In the genomic region with DNA sequence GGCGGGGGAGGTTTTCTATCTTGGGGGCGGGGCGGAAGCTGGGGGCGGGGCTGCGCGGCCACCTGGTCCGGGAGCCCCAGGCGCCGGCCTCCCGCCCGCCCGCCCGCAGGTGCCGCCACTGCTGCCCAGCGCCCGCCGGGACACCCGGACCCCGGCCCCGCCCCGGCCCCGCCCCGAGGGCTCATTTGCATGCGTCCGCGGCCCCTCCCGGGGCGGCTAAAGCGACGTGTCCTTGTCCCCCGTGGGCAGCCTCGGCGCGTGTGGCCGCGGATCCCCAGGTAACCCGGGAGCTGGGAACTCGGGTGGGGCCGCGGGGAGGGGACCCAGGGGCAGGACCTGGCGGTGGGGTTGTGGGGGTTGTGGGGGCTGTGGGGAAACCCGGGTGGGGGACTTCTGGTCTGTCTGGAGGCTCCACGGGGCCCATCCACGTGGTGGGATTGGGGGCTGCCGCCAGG, we compare ENCODE assay signal across 8 cellular contexts. TPM values are rescaled to one million over a fixed set of nuclear protein-coding genes. Genes with fewer than 3 reads are reported as not detected.
A peak's percentile ranks its signal among the peaks of the same experiment; 100 is the strongest.
DNase-seq lines count a peak whose midpoint lies in the region; ATAC-seq and TF ChIP-seq lines count a peak whose summit lies in the region.

Gene BHLHA15 (plus strand): TSS at position 219 of the 455 bp plus-strand sequence. CDS start 871 bp downstream, outside the sequence.

- TF ChIP-seq CTCF in AG04450 (IDR thresholded peaks at IDR 0.05; ENCODE audit: low read depth, low read length) (no peak), dorsolateral prefrontal cortex (IDR thresholded peaks at IDR 0.05 in 54 of 56, conservative IDR thresholded peaks at IDR 0.05 in 2 of 56; ENCODE audit: low read depth in 1 of 56, partially characterized antibody in 56 of 56) (no peak), mucosa of descending colon (IDR thresholded peaks at IDR 0.05) (no peak), uterus (IDR thresholded peaks at IDR 0.05) (no peak)

- CTCF ChIA-PET in AG04450 (lab: Charles Lee), result interaction anchor here (0.7 to 1.2 kb wide), 2 partner anchors 24 to 43 kb away, joined by 3 read pairs; no protein-coding TSS in a partner anchor

- no peaks in the 10 kb centered on the region for H3K36me3 ChIP-seq in mucosa of descending colon (ENCODE audit: low read depth)
- no peaks in the 10 kb centered on the region for H3K36me3 ChIP-seq in uterus

- H3K4me3 ChIP-seq in AG04450 (ENCODE audit: low read depth, low read length) (peak within 1 kb of the TSS; percentile 45), dorsolateral prefrontal cortex (peak within 1 kb of the TSS in 57 of 59 donors; percentile 6 to 62 (median 43)), mucosa of descending colon (no peak within 1 kb of the TSS), uterus (peak within 1 kb of the TSS in 1 of 2 donors; percentile 3)

- no peak for TF ChIP-seq POLR2A in uterus (IDR thresholded peaks at IDR 0.05)

- peaks cover 3% of the 10 kb centered on the region for H3K4me1 ChIP-seq in mucosa of descending colon (ENCODE audit: low read depth)
- no peaks in the 10 kb centered on the region for H3K4me1 ChIP-seq in uterus

- no peak for DNase-seq in AG04450 (ENCODE audit: low read depth, low spot score)
- peak; percentile 62 for DNase-seq in RKO (ENCODE audit: low spot score)
- DNase-seq in dorsolateral prefrontal cortex, result peak in 5 of 10 donors; percentile 16 to 36 (median 26)
- DNase-seq in mucosa of descending colon, result peak; percentile 74 to 82 (median 80)
- no peak for DNase-seq in foreskin melanocyte
- no peak for DNase-seq in uterus

- peak; percentile 64 for ATAC-seq in GM19324 (IDR thresholded peaks at IDR 0.05; ENCODE audit: low FRiP score, unreplicated experiment)
- peak; percentile 76 for ATAC-seq in mucosa of descending colon
- ATAC-seq in GM18868 (IDR thresholded peaks at IDR 0.05; ENCODE audit: unreplicated experiment), result no peak

- H3K9me3 ChIP-seq in AG04450 (ENCODE audit: control insufficient read depth, insufficient read depth, low read length) (peaks cover 4% of the 10 kb centered on the region; the same call in 1 of the 2 replicates), mucosa of descending colon (no peaks in the 10 kb centered on the region), uterus (no peaks in the 10 kb centered on the region)

- H3K27me3 ChIP-seq in AG04450 (ENCODE audit: control insufficient read depth, insufficient read depth, low read length), result no peaks in the 10 kb centered on the region
- no peaks in the 10 kb centered on the region for H3K27me3 ChIP-seq in dorsolateral prefrontal cortex
- H3K27me3 ChIP-seq in uterus, result no peaks in the 10 kb centered on the region

- POLR2A ChIA-PET in AG04450 (lab: Yijun Ruan, JAX), result no interaction called here

- H3K27ac ChIP-seq in AG04450 (ENCODE audit: low read depth, low read length), result no peak within 1 kb of the TSS
- peak within 1 kb of the TSS in 5 of 59 donors; percentile 7 to 71 (median 40) for H3K27ac ChIP-seq in dorsolateral prefrontal cortex
- H3K27ac ChIP-seq in uterus, result no peak within 1 kb of the TSS

- intact Hi-C loops in dorsolateral prefrontal cortex (cut with DNase I) (no loop called here), mucosa of descending colon (cut with DNase I, micrococcal nuclease) (no loop called here), uterus (cut with DNase I; ENCODE audit: low total_unique reads) (no loop called here)

RNA-seq across cellular contexts. Expression of gene BHLHA15, which starts in this region (rescaled TPM):
- polyA plus RNA-seq in AG04450 (2011; rRNA removed), result not detected in 2 replicates
- not detected in 2 replicates for polyA minus RNA-seq in AG04450 (2011; rRNA and poly(A)+ RNA removed)
- total RNA-seq in dorsolateral prefrontal cortex, result 1 to 10 TPM in 72 of 120 experiments, under 1 TPM in 17, not detected in 31; 0.56 to 3.3 (median 1.4) TPM
- total RNA-seq in mucosa of descending colon, result 1 to 10 TPM in 2 of 3 donors, not detected in 1; 1.3 to 2.8 TPM
- total RNA-seq in uterus, result 1 to 10 TPM in 1 of 4 donors, under 1 TPM in 1, not detected in 2; 0.41 to 1.6 TPM

Comparison
In these comparisons a context has a peak if more than half of its experiments do, and no peak if none do; other contexts are left out.
1. DNase-seq: peak in RKO (single experiment) and mucosa of descending colon (3 of 3); none in AG04450 (single experiment), foreskin melanocyte (single experiment) and uterus (0 of 2).